In genomic region chr11:49283282-49283681, GRCh38 we compare ENCODE assay signal across 7 cellular contexts.
A peak's percentile ranks its signal among the peaks of the same experiment; 100 is the strongest.
DNase-seq lines count a peak whose midpoint lies in the region; ATAC-seq, FAIRE-seq and TF ChIP-seq lines count a peak whose summit lies in the region.
"Not testable (repeated sequence)": the region's sequence is repeated elsewhere in the genome, so short reads cannot be mapped to it uniquely, and the experiment has no call there.

No MANE protein-coding gene starts in this region.

- not testable (repeated sequence) for H3K27ac ChIP-seq in epithelial cell of prostate; small intestine (ENCODE audit: low read depth in 1 of 2, low read length in 1 of 2)
- peak overlapping the region; percentile 26 to 48 for H3K27ac ChIP-seq in left lung

- not testable (repeated sequence) for H3K27me3 ChIP-seq in left lung; small intestine (ENCODE audit: control insufficient read depth in 2 of 2, insufficient read depth in 2 of 2, low read length in 2 of 2)

- WGBS in small intestine, 3 donors: 0 to 9% (median 5%) methylated on average over 1 of the region's 1 CpG

- DNase-seq in DMS53 treated with DMSO at 0.1 percent for 48 hours (lab: John Stamatoyannopoulos, UW; ENCODE audit: unreplicated experiment) (peak; percentile 79), NCI-H1105 (lab: John Stamatoyannopoulos, UW) (peak; percentile 29), NCI-H345 (lab: John Stamatoyannopoulos, UW) (peak; percentile 3), NCI-H82 (lab: John Stamatoyannopoulos, UW) (peak; percentile 7), epithelial cell of prostate (ENCODE audit: low read depth, low spot score) (peak; percentile 10), small intestine (peak; percentile 8)
- not testable (repeated sequence) for DNase-seq in left lung

- H3K9me3 ChIP-seq in left lung; small intestine (ENCODE audit: control insufficient read depth, low read depth): not testable (repeated sequence)

- intact Hi-C loops in left lung (cut with DNase I): not testable (repeated sequence)

- H3K4me3 ChIP-seq in left lung; small intestine (ENCODE audit: low read depth in 1 of 2, low read length in 2 of 2): not testable (repeated sequence)

- not testable (repeated sequence) for TF ChIP-seq CTCF in left lung (IDR thresholded peaks at IDR 0.05)

- not testable (repeated sequence) for FAIRE-seq in small intestine (lab: Jason Lieb, UNC)

- not testable (repeated sequence) for H3K36me3 ChIP-seq in left lung; small intestine (ENCODE audit: control insufficient read depth in 2 of 2, insufficient read depth in 2 of 2, low read length in 2 of 2)

- not testable (repeated sequence) for H3K4me1 ChIP-seq in left lung; small intestine (ENCODE audit: control insufficient read depth in 2 of 2, insufficient read depth in 1 of 2, low read depth in 1 of 2, low read length in 1 of 2)

- ATAC-seq in left lung: peak; percentile 93
